In genomic region chr17:39225308-39225973, GRCh38 we compare ENCODE assay signal across 9 cellular contexts. TPM values are rescaled to one million over a fixed set of nuclear protein-coding genes. Genes with fewer than 3 reads are reported as not detected.
A peak's percentile ranks its signal among the peaks of the same experiment; 100 is the strongest.
DNase-seq lines count a peak whose midpoint lies in the region; ATAC-seq and TF ChIP-seq lines count a peak whose summit lies in the region.
"Had no signal": no experiment of that assay in that cellular context is flagged by ENCODE, and none has a peak within 500 bp of the region (broad histone marks: within the 10 kb centered on the region; RNA-seq: fewer than 3 reads in every experiment).

STAC2 (minus strand) TSS chr17:39225945; CDS start chr17:39225502, 443 bp downstream.

- peaks cover 22% of the 10 kb centered on the region for H3K4me1 ChIP-seq in ES-I3 (ENCODE audit: insufficient read depth, low read length)

- intact Hi-C loops in lower leg skin (cut with DNase I; ENCODE audit: low total_unique reads), result no loop called here

- 1% methylated on average over 16 to 46 of the region's 72 CpGs for WGBS in lower leg skin, 2 donors

- H3K4me3 ChIP-seq in WI38 (ENCODE audit: low read depth, low read length) (peak within 1 kb of the TSS; percentile 41), fibroblast of the aortic adventitia (ENCODE audit: low read depth, low read length) (peak within 1 kb of the TSS; percentile 48), lower leg skin (ENCODE audit: low read depth, poor library complexity, severe bottlenecking) (no peak within 1 kb of the TSS)

- H3K9ac ChIP-seq in ES-I3 (ENCODE audit: low read depth, low read length), result peak within 1 kb of the TSS; percentile 60; the same call in 1 of the 2 replicates
- H3K9ac ChIP-seq: KMS-11 had no signal

- DNase-seq in fibroblast of the aortic adventitia (ENCODE audit: low read depth) (no peak), renal cortical epithelial cell (ENCODE audit: low read depth) (no peak), NCI-H2171 treated with DMSO at 0.1 percent for 48 hours (lab: John Stamatoyannopoulos, UW) (no peak), lower leg skin (ENCODE audit: low spot score in 2 of 2) (no peak), NCI-H774 (lab: John Stamatoyannopoulos, UW) (no peak)

- H3K9me3 ChIP-seq in ES-I3 (ENCODE audit: control insufficient read depth, insufficient read depth, low read length), result no peaks in the 10 kb centered on the region

- no peak for TF ChIP-seq POLR2A in lower leg skin (IDR thresholded peaks at IDR 0.05)

- no peak for TF ChIP-seq CTCF in WI38 (IDR thresholded peaks at IDR 0.05; ENCODE audit: low read depth, low read length)
- no peak for TF ChIP-seq CTCF in fibroblast of the aortic adventitia (IDR thresholded peaks at IDR 0.05; ENCODE audit: insufficient read depth, low read length)
- no peak for TF ChIP-seq CTCF in lower leg skin (IDR thresholded peaks at IDR 0.05)

- H3K36me3 ChIP-seq in ES-I3 (ENCODE audit: insufficient read depth, low read length), result no peaks in the 10 kb centered on the region

- no peak for ATAC-seq in GM18498 (IDR thresholded peaks at IDR 0.05; ENCODE audit: unreplicated experiment)

RNA-seq across cellular contexts. Expression of gene STAC2, which starts in this region (rescaled TPM):
- total RNA-seq in fibroblast of the aortic adventitia (ENCODE audit: low replicate concordance), result 0.18 TPM in 1 of 2 replicates, not detected in the other
- total RNA-seq in renal cortical epithelial cell, result 44.7 TPM in 1 of 2 replicates, not detected in the other
- 10 to 100 TPM in 2 of 4 donors, 1 to 10 TPM in 2; 2.3 to 35.6 (median 10.8) TPM for total RNA-seq in lower leg skin
